In the genomic region with DNA sequence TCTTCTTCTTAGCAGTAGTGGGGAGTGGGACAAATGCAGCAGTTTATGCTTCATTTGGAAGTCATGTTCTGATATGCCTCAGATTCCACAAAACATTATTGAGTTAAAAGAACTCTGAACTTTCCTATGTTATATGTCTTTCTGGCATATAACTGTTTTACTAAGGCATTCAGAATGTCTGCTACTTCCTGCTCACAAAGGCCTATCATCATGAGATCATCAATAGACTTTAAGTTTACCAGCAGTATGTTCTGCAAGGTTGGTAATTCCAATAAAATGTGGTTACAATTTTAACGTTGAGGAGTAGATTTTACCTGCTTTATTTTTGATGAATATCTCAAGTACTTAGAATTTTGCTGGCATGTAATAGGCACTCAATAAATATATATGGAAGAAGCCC, we compare ENCODE assay signal across 25 cellular contexts.
"Had no signal": no experiment of that assay in that cellular context is flagged by ENCODE, and none has a peak within 500 bp of the region (broad histone marks: within the 10 kb centered on the region; RNA-seq: fewer than 3 reads in every experiment).

No MANE protein-coding gene starts in this region.

- ATAC-seq: foreskin keratinocyte; left lobe of liver; naive thymus-derived CD4-positive, alpha-beta T cell; sciatic nerve; stimulated activated naive B cell treated with anti-CD40 and anti-IgM and Interleukin-4, amounts not matched to agents 10 μg/mL and 1 μg/mL and 100 μg/mL, for 72 hours; stimulated activated naive CD8-positive, alpha-beta T cell treated with anti-CD3 and anti-CD28 coated beads, Interleukin-15, amount 100 ng/mL, for 72 hours; upper lobe of right lung had no signal

- H3K27me3 ChIP-seq: foreskin keratinocyte, neutrophil, testis, tibial nerve, upper lobe of right lung, vagina had no signal

- H3K4me3 ChIP-seq: coronary artery, skin epidermis, testis, tibial nerve, upper lobe of right lung, vagina had no signal

- DNase-seq: effector CD4-positive, alpha-beta T cell; endodermal cell; erythroblast; head of caudate nucleus; hippocampal formation; kidney glomerular epithelial cell; mammary epithelial cell; naive thymus-derived CD4-positive, alpha-beta T cell; posterior cingulate gyrus; stimulated activated CD4-positive, alpha-beta T cell treated with anti-CD3 and anti-CD28 coated beads, Interleukin-2, amount 100 ng/mL, for 24 hours; stimulated activated CD4-positive, alpha-beta T cell treated with anti-CD3 and anti-CD28 coated beads, Interleukin-4, amount 100 ng/mL, for 4 hours; stimulated activated naive B cell treated with anti-CD40 and anti-IgM and Interleukin-4, amounts not matched to agents 10 μg/mL and 1 μg/mL and 100 μg/mL, for 72 hours; stimulated activated naive CD8-positive, alpha-beta T cell treated with anti-CD3 and anti-CD28 coated beads, Interleukin-15, amount 100 ng/mL, for 72 hours; testis; upper lobe of right lung had no signal

- FAIRE-seq: endothelial cell of umbilical vein, islet of Langerhans had no signal

- H3K4me1 ChIP-seq: foreskin keratinocyte, testis, tibial nerve, upper lobe of right lung, vagina had no signal

- H3K36me3 ChIP-seq: neutrophil, tibial nerve, upper lobe of right lung, vagina had no signal

- H3K27ac ChIP-seq: coronary artery, foreskin keratinocyte, neutrophil, skin epidermis, testis, tibial nerve, upper lobe of right lung, vagina had no signal

- H3K9me3 ChIP-seq: neutrophil, testis, tibial nerve, upper lobe of right lung, vagina had no signal
